12 cellular contexts compared by ENCODE assay signal in genomic region chr1:201614262-201615015, GRCh38.
DNase-seq lines count a peak whose midpoint lies in the region; ATAC-seq and TF ChIP-seq lines count a peak whose summit lies in the region.
"Had no signal": no experiment of that assay in that cellular context is flagged by ENCODE, and none has a peak within 500 bp of the region (broad histone marks: within the 10 kb centered on the region; RNA-seq: fewer than 3 reads in every experiment).

No MANE protein-coding gene starts in this region.

- ATAC-seq in T-helper 17 cell = no peak

- no peaks in the 10 kb centered on the region for H3K27me3 ChIP-seq in adipocyte (replicated peaks; ENCODE audit: control insufficient read depth, insufficient read depth, low read length)

- TF ChIP-seq RAD21 in Ishikawa (IDR thresholded peaks at IDR 0.05; ENCODE audit: low read depth) = no peak

- peaks cover 2% of the 10 kb centered on the region for H3K36me3 Mint-ChIP-seq in T-helper 17 cell (ENCODE audit: low read depth)

- peaks cover 8% of the 10 kb centered on the region for H3K4me1 ChIP-seq in adipocyte (ENCODE audit: control insufficient read depth, insufficient read depth, low read length)

- peaks cover 3% of the 10 kb centered on the region for H3K36me3 ChIP-seq in adipocyte (ENCODE audit: control insufficient read depth, insufficient read depth, low read length, severe bottlenecking)
- H3K36me3 ChIP-seq: thoracic aorta had no signal

- H3K4me3 ChIP-seq in adipocyte (ENCODE audit: low read length) (no peak overlapping the region), iPS-18c (ENCODE audit: insufficient read depth, low read depth, low read length) (peak overlapping the region; percentile 58)
- H3K4me3 ChIP-seq: SK-N-MC, thoracic aorta had no signal

- no peaks in the 10 kb centered on the region for H3K9me3 ChIP-seq in adipocyte (ENCODE audit: control insufficient read depth, low read length)
- H3K9me3 ChIP-seq in iPS-18c (ENCODE audit: control insufficient read depth, insufficient read depth, low read length) = peaks cover 2% of the 10 kb centered on the region
- no peaks in the 10 kb centered on the region for H3K9me3 ChIP-seq in T-helper 17 cell (ENCODE audit: control insufficient read depth, low read length, poor library complexity, severe bottlenecking)
- H3K9me3 ChIP-seq: thoracic aorta had no signal

- DNase-seq in adipocyte (ENCODE audit: low read depth) = peak; percentile 46
- DNase-seq in retina = peak; percentile 73
- no peak for DNase-seq in T-helper 17 cell
- DNase-seq in SHP77 treated with DMSO at 0.1 percent for 48 hours (lab: John Stamatoyannopoulos, UW) = no peak
- no peak for DNase-seq in activated CD4-positive, alpha-beta T cell treated with anti-CD3 and anti-CD28 coated beads, Interleukin-2, amount 50 U/mL, for 1 hour
- DNase-seq in NCI-H748 (lab: John Stamatoyannopoulos, UW; ENCODE audit: unreplicated experiment) = no peak
- DNase-seq: MM.1S had no signal

- H3K27me3 Mint-ChIP-seq in T-helper 17 cell = peaks cover 19% of the 10 kb centered on the region
- H3K27me3 Mint-ChIP-seq: dendritic cell treated with granulocyte-macrophage colony-stimulating factor and Interleukin-4, amounts not matched to agents 40 ng/mL and 50 ng/mL, for 4 days had no signal

- H3K4me1 Mint-ChIP-seq in T-helper 17 cell = peaks cover 2% of the 10 kb centered on the region

- no peak overlapping the region for H3K9ac ChIP-seq in adipocyte (ENCODE audit: low read length)

- TF ChIP-seq EP300 in Ishikawa (IDR thresholded peaks at IDR 0.05; ENCODE audit: borderline replicate concordance) = no peak

- no peak overlapping the region for H3K4me3 Mint-ChIP-seq in T-helper 17 cell
- H3K4me3 Mint-ChIP-seq: dendritic cell treated with granulocyte-macrophage colony-stimulating factor and Interleukin-4, amounts not matched to agents 40 ng/mL and 50 ng/mL, for 4 days had no signal

- no peak overlapping the region for H3K27ac Mint-ChIP-seq in T-helper 17 cell
- H3K27ac Mint-ChIP-seq: dendritic cell treated with granulocyte-macrophage colony-stimulating factor and Interleukin-4, amounts not matched to agents 40 ng/mL and 50 ng/mL, for 4 days had no signal

TF ChIP-seq in Ishikawa, 13 proteins besides CTCF, POLR2A, EP300 and RAD21:
- TF ChIP-seq, protein P1, sequence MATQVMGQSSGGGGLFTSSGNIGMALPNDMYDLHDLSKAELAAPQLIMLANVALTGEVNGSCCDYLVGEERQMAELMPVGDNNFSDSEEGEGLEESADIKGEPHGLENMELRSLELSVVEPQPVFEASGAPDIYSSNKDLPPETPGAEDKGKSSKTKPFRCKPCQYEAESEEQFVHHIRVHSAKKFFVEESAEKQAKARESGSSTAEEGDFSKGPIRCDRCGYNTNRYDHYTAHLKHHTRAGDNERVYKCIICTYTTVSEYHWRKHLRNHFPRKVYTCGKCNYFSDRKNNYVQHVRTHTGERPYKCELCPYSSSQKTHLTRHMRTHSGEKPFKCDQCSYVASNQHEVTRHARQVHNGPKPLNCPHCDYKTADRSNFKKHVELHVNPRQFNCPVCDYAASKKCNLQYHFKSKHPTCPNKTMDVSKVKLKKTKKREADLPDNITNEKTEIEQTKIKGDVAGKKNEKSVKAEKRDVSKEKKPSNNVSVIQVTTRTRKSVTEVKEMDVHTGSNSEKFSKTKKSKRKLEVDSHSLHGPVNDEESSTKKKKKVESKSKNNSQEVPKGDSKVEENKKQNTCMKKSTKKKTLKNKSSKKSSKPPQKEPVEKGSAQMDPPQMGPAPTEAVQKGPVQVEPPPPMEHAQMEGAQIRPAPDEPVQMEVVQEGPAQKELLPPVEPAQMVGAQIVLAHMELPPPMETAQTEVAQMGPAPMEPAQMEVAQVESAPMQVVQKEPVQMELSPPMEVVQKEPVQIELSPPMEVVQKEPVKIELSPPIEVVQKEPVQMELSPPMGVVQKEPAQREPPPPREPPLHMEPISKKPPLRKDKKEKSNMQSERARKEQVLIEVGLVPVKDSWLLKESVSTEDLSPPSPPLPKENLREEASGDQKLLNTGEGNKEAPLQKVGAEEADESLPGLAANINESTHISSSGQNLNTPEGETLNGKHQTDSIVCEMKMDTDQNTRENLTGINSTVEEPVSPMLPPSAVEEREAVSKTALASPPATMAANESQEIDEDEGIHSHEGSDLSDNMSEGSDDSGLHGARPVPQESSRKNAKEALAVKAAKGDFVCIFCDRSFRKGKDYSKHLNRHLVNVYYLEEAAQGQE (IDR thresholded peaks at IDR 0.05; ENCODE audit: low read depth) = peak; percentile 92
- TF ChIP-seq ZBTB7A (IDR thresholded peaks at IDR 0.05; ENCODE audit: low read depth) = 0 out of 2 replicates have a peak, but pooled peaks have one; percentile 43
- no peak for TF ChIP-seq FOXM1 (IDR thresholded peaks at IDR 0.05; ENCODE audit: borderline replicate concordance, low read depth)

Comparison
In these comparisons a context has a peak if more than half of its experiments do, and no peak if none do; other contexts are left out.
1. DNase-seq: peak in adipocyte (single experiment) and retina (single experiment); none in T-helper 17 cell (0 of 3), SHP77 treated with DMSO at 0.1 percent for 48 hours (single experiment), activated CD4-positive, alpha-beta T cell treated with anti-CD3 and anti-CD28 coated beads, Interleukin-2, amount 50 U/mL, for 1 hour (single experiment) and NCI-H748 (single experiment).